In the genomic region with DNA sequence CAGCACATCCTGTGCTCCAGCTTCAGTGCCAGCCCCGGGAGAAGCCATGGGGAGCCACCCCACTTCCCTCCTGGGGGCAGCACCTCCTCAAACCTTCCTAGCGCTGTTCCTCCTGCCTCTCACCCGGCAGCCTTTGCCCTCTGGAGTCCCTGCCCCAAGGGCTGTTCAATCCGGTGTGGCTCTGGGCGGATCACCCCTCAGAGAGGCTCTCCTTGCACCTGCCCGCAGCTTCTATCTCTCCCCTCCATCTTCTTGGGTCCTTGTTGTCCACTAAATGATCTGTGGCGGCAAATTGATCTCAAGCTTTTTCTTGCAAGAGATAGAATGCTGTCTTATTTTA, we compare ENCODE assay signal across 11 cellular contexts. TPM values are rescaled to one million over a fixed set of nuclear protein-coding genes. Genes with fewer than 3 reads are reported as not detected.
A peak's percentile ranks its signal among the peaks of the same experiment; 100 is the strongest.
DNase-seq lines count a peak whose midpoint lies in the region; ATAC-seq and TF ChIP-seq lines count a peak whose summit lies in the region.
"Had no signal": no experiment of that assay in that cellular context is flagged by ENCODE, and none has a peak within 500 bp of the region (broad histone marks: within the 10 kb centered on the region; RNA-seq: fewer than 3 reads in every experiment).

No MANE protein-coding gene starts in this region.

- peaks cover 6% of the 10 kb centered on the region for H3K36me3 Mint-ChIP-seq in brain

- H3K9me3 Mint-ChIP-seq in brain: peaks cover 6 to 21% (median 15%) of the 10 kb centered on the region in 5 experiments

- peak overlapping the region in 2 of 5 experiments; percentile 11 to 23 for H3K27ac Mint-ChIP-seq in brain

- intact Hi-C loops in mucosa of descending colon (cut with DNase I, micrococcal nuclease) (no loop called here), right cardiac atrium (cut with DNase I) (no loop called here)

- peak overlapping the region; percentile 98 for H3K4me2 ChIP-seq in DND-41 (ENCODE audit: insufficient read depth, low read length)

- H4K20me1 ChIP-seq in DND-41 (ENCODE audit: insufficient read depth, low read length): no peaks in the 10 kb centered on the region

- 71% methylated on average over 7 of the region's 7 CpGs for WGBS in right cardiac atrium

- H3K27me3 Mint-ChIP-seq in brain: peaks cover 52% of the 10 kb centered on the region

- DNase-seq in DND-41: no peak
- peak; percentile 79 to 82 (median 82) for DNase-seq in mucosa of descending colon
- no peak for DNase-seq in superior temporal gyrus (ENCODE audit: extremely low spot score)
- DNase-seq in right cardiac atrium: no peak
- no peak for DNase-seq in stimulated activated naive CD4-positive, alpha-beta T cell treated with Interleukin-2 at 50 U/mL for 16 hours (lab: John Stamatoyannopoulos, UW)
- DNase-seq: activated CD4-positive, alpha-beta T cell treated with anti-CD3 and anti-CD28 coated beads for 4 hours; stimulated activated CD4-positive, alpha-beta T cell treated with anti-CD3 and anti-CD28 coated beads, Interleukin-1b, Interleukin-23, amount 100 ng/mL, for 48 hours had no signal

- H2AFZ ChIP-seq in ACC112 (ENCODE audit: low read length, unreplicated experiment): no peak overlapping the region
- H2AFZ ChIP-seq in DND-41 (ENCODE audit: low read depth, low read length): no peak overlapping the region

- peaks cover 26% of the 10 kb centered on the region for H3K4me1 ChIP-seq in ACC112 (ENCODE audit: control insufficient read depth, insufficient read depth, low read length, unreplicated experiment)
- H3K4me1 ChIP-seq in DND-41 (ENCODE audit: insufficient read depth, low read length): peaks cover 24% of the 10 kb centered on the region
- peaks cover 16% of the 10 kb centered on the region for H3K4me1 ChIP-seq in mucosa of descending colon (ENCODE audit: low read depth)
- H3K4me1 ChIP-seq in right cardiac atrium (ENCODE audit: control insufficient read depth, insufficient read depth, low read length): no peaks in the 10 kb centered on the region

- no peak overlapping the region for H3K27ac ChIP-seq in ACC112 (ENCODE audit: low read depth, low read length)
- no peak overlapping the region for H3K27ac ChIP-seq in DND-41 (ENCODE audit: low read length)
- no peak overlapping the region for H3K27ac ChIP-seq in right cardiac atrium (ENCODE audit: low read length)

- no peaks in the 10 kb centered on the region for H3K27me3 ChIP-seq in ACC112 (ENCODE audit: insufficient read depth, low read length)
- H3K27me3 ChIP-seq in DND-41 (ENCODE audit: insufficient read depth, low read length, poor library complexity): no peaks in the 10 kb centered on the region
- no peaks in the 10 kb centered on the region for H3K27me3 ChIP-seq in right cardiac atrium (ENCODE audit: control insufficient read depth, insufficient read depth)

- H3K36me3 ChIP-seq in ACC112 (ENCODE audit: insufficient read depth, low read length) (0 out of 2 replicates have a peak, but pooled peaks cover 2% of the 10 kb centered on the region), DND-41 (ENCODE audit: insufficient read depth, low read length) (no peaks in the 10 kb centered on the region), mucosa of descending colon (ENCODE audit: low read depth) (no peaks in the 10 kb centered on the region)

- H3K9ac ChIP-seq in DND-41 (ENCODE audit: low read depth, low read length): peak overlapping the region; percentile 92

- H3K4me3 Mint-ChIP-seq in brain: peak overlapping the region; percentile 17 to 77 (median 71)

- no peaks in the 10 kb centered on the region for H3K79me2 ChIP-seq in ACC112 (ENCODE audit: control insufficient read depth, insufficient read depth, low read length, unreplicated experiment)
- no peaks in the 10 kb centered on the region for H3K79me2 ChIP-seq in DND-41 (ENCODE audit: insufficient read depth, low read length)

- H3K4me3 ChIP-seq in ACC112 (ENCODE audit: low read depth, low read length): peak overlapping the region; percentile 78; the same call in 1 of the 2 replicates
- H3K4me3 ChIP-seq in DND-41 (ENCODE audit: low read depth in 1 of 2, low read length in 2 of 2): no peak overlapping the region
- H3K4me3 ChIP-seq in mucosa of descending colon: no peak overlapping the region
- H3K4me3 ChIP-seq in right cardiac atrium (ENCODE audit: low read length): no peak overlapping the region

- no peak for ATAC-seq in DND-41 (ENCODE audit: insufficient read depth, low read depth)
- ATAC-seq in mucosa of descending colon: peak; percentile 44
- ATAC-seq in right cardiac atrium: no peak
- ATAC-seq in HG03439 (IDR thresholded peaks at IDR 0.05; ENCODE audit: unreplicated experiment): no peak

- no peaks in the 10 kb centered on the region for H3K9me3 ChIP-seq in DND-41 (ENCODE audit: insufficient read depth, low read length, severe bottlenecking)
- no peaks in the 10 kb centered on the region for H3K9me3 ChIP-seq in mucosa of descending colon
- H3K9me3 ChIP-seq in right cardiac atrium (ENCODE audit: control insufficient read depth, low read length): no peaks in the 10 kb centered on the region
- H3K9me3 ChIP-seq: neutrophil had no signal

- H3K4me1 Mint-ChIP-seq in brain: peaks cover 14% of the 10 kb centered on the region

- no peak for TF ChIP-seq CTCF in DND-41 (IDR thresholded peaks at IDR 0.05; ENCODE audit: borderline replicate concordance, extremely low read depth, low read length, poor library complexity, severe bottlenecking)
- no peak for TF ChIP-seq CTCF in brain (conservative IDR thresholded peaks at IDR 0.05)
- no peak for TF ChIP-seq CTCF in mucosa of descending colon (IDR thresholded peaks at IDR 0.05)

RNA-seq across cellular contexts. Expression of a gene that starts 18.1 kb away (rescaled TPM):
- 323 TPM for polyA plus RNA-seq in brain (ENCODE audit: insufficient read depth, low read depth, low replicate concordance)
- total RNA-seq in mucosa of descending colon: 10 to 100 TPM in 2 of 3 donors, 1 to 10 TPM in 1; 3.0 to 40.3 (median 10.2) TPM
- total RNA-seq in right cardiac atrium: 10 to 100 TPM; 16.1 to 26.3 (median 21.4) TPM
- polyA plus RNA-seq in right cardiac atrium: 27.6 TPM

RNA-seq across cellular contexts. Expression of a gene that starts 25.6 kb away (rescaled TPM):
- polyA plus RNA-seq in brain (ENCODE audit: insufficient read depth, low read depth, low replicate concordance) (10.6 TPM), right cardiac atrium (2.0 TPM)
- total RNA-seq in mucosa of descending colon (10 to 100 TPM in 2 of 3 donors, 1 to 10 TPM in 1; 8.9 to 25.6 (median 23.9) TPM), right cardiac atrium (1 to 10 TPM in 1 of 4 donors, under 1 TPM in 2, not detected in 1; 0.57 to 2.1 (median 0.74) TPM)

Comparison
In these comparisons a context has a peak if more than half of its experiments do, and no peak if none do; other contexts are left out.
1. DNase-seq: peak in mucosa of descending colon (3 of 3); none in DND-41 (single experiment), superior temporal gyrus (single experiment), right cardiac atrium (0 of 3) and stimulated activated naive CD4-positive, alpha-beta T cell treated with Interleukin-2 at 50 U/mL for 16 hours (single experiment).